Comparison of ENCODE assay signal across 20 cellular contexts in genomic region chr6:98944168-98944567, GRCh38.
"Had no signal": no experiment of that assay in that cellular context is flagged by ENCODE, and none has a peak within 500 bp of the region (broad histone marks: within the 10 kb centered on the region; RNA-seq: fewer than 3 reads in every experiment).

No MANE protein-coding gene starts in this region.

- DNase-seq: activated CD4-positive, alpha-beta memory T cell treated with anti-CD3 and anti-CD28 coated beads for 36 hours; activated CD4-positive, alpha-beta T cell treated with anti-CD3 and anti-CD28 coated beads, Interleukin-2, amount 10 ng/mL, durations not matched to agents 7 days and 5 days; activated CD4-positive, CD25-positive, alpha-beta regulatory T cell; activated CD8-positive, alpha-beta memory T cell treated with anti-CD3 and anti-CD28 coated beads for 24 hours; activated gamma-delta T cell treated with Interleukin-2 at 50 U/mL for 16 hours; activated naive CD4-positive, alpha-beta T cell treated with anti-CD3 and anti-CD28 coated beads, Interleukin-2, amount 50 U/mL, for 16 hours; activated T-cell treated with anti-CD3 and anti-CD28 coated beads, Interleukin-2, amount 50 U/mL, for 48 hours; amygdala; KG1; NCI-H1417 treated with DMSO at 0.1 percent for 48 hours; NCI-H1694 treated with DMSO at 0.1 percent for 48 hours; NCI-H510A treated with DMSO at 0.1 percent for 48 hours; PC-9; SHP77 treated with DMSO at 0.1 percent for 48 hours; T-helper 2 cell; T1000 had no signal

- H3K27ac Mint-ChIP-seq: activated CD4-positive, alpha-beta memory T cell treated with anti-CD3 and anti-CD28 coated beads for 36 hours; activated CD4-positive, alpha-beta T cell treated with anti-CD3 and anti-CD28 coated beads, Interleukin-2, amount 10 ng/mL, durations not matched to agents 7 days and 5 days; activated T-helper 2 cell treated with anti-CD3 and anti-CD28 coated beads, Interferon-gamma antibody, Interleukin-2, Interleukin-4, amounts not matched to agents 10 μg/mL and 5 μg/mL and 100 μg/mL, durations not matched to agents 14 hours and 24 hours and 36 hours had no signal

- H2AFZ ChIP-seq: PC-9 had no signal

- H3K4me3 Mint-ChIP-seq: activated CD4-positive, alpha-beta memory T cell treated with anti-CD3 and anti-CD28 coated beads for 36 hours; activated CD4-positive, alpha-beta T cell treated with anti-CD3 and anti-CD28 coated beads, Interleukin-2, amount 10 ng/mL, durations not matched to agents 7 days and 5 days; brain had no signal

- H3K27me3 Mint-ChIP-seq: activated CD4-positive, alpha-beta memory T cell treated with anti-CD3 and anti-CD28 coated beads for 36 hours; brain had no signal

- H3K4me3 ChIP-seq: cardiac muscle cell, PC-9 had no signal

- H3K27ac ChIP-seq: PC-9 had no signal

- H3K27me3 ChIP-seq: cardiac muscle cell had no signal

- H3K36me3 ChIP-seq: cardiac muscle cell had no signal

- FAIRE-seq: TTC549 had no signal
